33 cellular contexts compared by ENCODE assay signal in the genomic region with DNA sequence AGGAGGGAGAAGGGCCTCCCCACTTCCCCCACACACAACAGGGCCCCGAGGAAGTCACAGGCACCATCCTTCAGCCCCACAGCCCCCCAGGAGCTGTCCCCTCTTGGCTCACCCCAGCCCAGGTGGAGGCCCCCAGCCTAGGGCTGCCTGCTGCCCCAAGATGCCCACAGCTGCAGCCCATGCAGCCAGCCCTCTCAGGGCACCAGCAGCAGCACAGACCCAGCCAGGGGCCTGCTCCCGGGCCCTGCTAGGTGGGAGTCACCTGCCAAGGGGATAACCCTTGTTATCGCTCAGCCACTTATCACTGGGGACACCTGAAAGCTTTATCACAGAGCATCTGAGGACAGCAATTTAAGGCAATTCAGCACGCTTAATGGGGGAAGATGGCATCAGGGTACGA. TPM values are rescaled to one million over a fixed set of nuclear protein-coding genes. Genes with fewer than 3 reads are reported as not detected.
"Had no signal": no experiment of that assay in that cellular context is flagged by ENCODE, and none has a peak within 500 bp of the region (broad histone marks: within the 10 kb centered on the region; RNA-seq: fewer than 3 reads in every experiment).

No MANE protein-coding gene starts in this region.

- H3K4me1 ChIP-seq: esophagus muscularis mucosa, foreskin keratinocyte, gastrocnemius medialis, heart left ventricle had no signal

- H3K9me3 Mint-ChIP-seq: activated CD4-positive, alpha-beta memory T cell treated with anti-CD3 and anti-CD28 coated beads, Interleukin-2, amount 10 ng/mL, durations not matched to agents 7 days and 5 days; activated CD4-positive, alpha-beta T cell treated with anti-CD3 and anti-CD28 coated beads, Interleukin-2, amount 10 ng/mL, durations not matched to agents 7 days and 5 days; activated naive CD4-positive, alpha-beta T cell treated with anti-CD3 and anti-CD28 coated beads, Interleukin-2, amount 10 ng/mL, durations not matched to agents 7 days and 5 days; activated naive CD4-positive, alpha-beta T cell treated with anti-CD3 and anti-CD28 coated beads, Interleukin-2, amount 50 U/mL, for 72 hours; activated T-cell treated with anti-CD3 and anti-CD28 coated beads, Interleukin-2, amount 50 U/mL, for 24 hours; activated T-cell treated with anti-CD3 and anti-CD28 coated beads, Interleukin-2, amount 50 U/mL, for 72 hours; central memory CD8-positive, alpha-beta T cell; dendritic cell treated with granulocyte-macrophage colony-stimulating factor and Interleukin-4, amounts not matched to agents 40 ng/mL and 50 ng/mL, for 4 days; T-helper 2 cell treated with Interferon-gamma antibody and Interleukin-4, amounts not matched to agents 5 μg/mL and 100 μg/mL, for 36 hours had no signal

- H3K36me3 Mint-ChIP-seq: activated naive CD4-positive, alpha-beta T cell treated with anti-CD3 and anti-CD28 coated beads, Interleukin-2, amount 10 ng/mL, durations not matched to agents 7 days and 5 days; activated naive CD4-positive, alpha-beta T cell treated with anti-CD3 and anti-CD28 coated beads, Interleukin-2, amount 50 U/mL, for 72 hours; activated naive CD8-positive, alpha-beta T cell treated with anti-CD3 and anti-CD28 coated beads, Interleukin-2, amount 10 ng/mL, durations not matched to agents 7 days and 5 days had no signal

- H3K27ac Mint-ChIP-seq: activated CD4-positive, alpha-beta memory T cell treated with anti-CD3 and anti-CD28 coated beads, Interleukin-2, amount 10 ng/mL, durations not matched to agents 7 days and 5 days; activated CD4-positive, alpha-beta T cell treated with anti-CD3 and anti-CD28 coated beads, Interleukin-2, amount 10 ng/mL, durations not matched to agents 7 days and 5 days; activated naive CD4-positive, alpha-beta T cell treated with anti-CD3 and anti-CD28 coated beads, Interleukin-2, amount 10 ng/mL, durations not matched to agents 7 days and 5 days; activated naive CD4-positive, alpha-beta T cell treated with anti-CD3 and anti-CD28 coated beads, Interleukin-2, amount 50 U/mL, for 72 hours; activated naive CD8-positive, alpha-beta T cell treated with anti-CD3 and anti-CD28 coated beads, Interleukin-2, amount 10 ng/mL, durations not matched to agents 7 days and 5 days; activated T-cell treated with anti-CD3 and anti-CD28 coated beads, Interleukin-2, amount 50 U/mL, for 24 hours; activated T-cell treated with anti-CD3 and anti-CD28 coated beads, Interleukin-2, amount 50 U/mL, for 72 hours; dendritic cell treated with granulocyte-macrophage colony-stimulating factor and Interleukin-4, amounts not matched to agents 40 ng/mL and 50 ng/mL, for 4 days; T-helper 17 cell; T-helper 2 cell treated with Interferon-gamma antibody and Interleukin-4, amounts not matched to agents 5 μg/mL and 100 μg/mL, for 36 hours had no signal

- DNase-seq: activated CD4-positive, alpha-beta memory T cell treated with anti-CD3 and anti-CD28 coated beads, Interleukin-2, amount 10 ng/mL, durations not matched to agents 7 days and 5 days; activated CD4-positive, alpha-beta T cell treated with anti-CD3 and anti-CD28 coated beads for 1 hour; activated CD4-positive, alpha-beta T cell treated with anti-CD3 and anti-CD28 coated beads for 4 hours; activated CD4-positive, alpha-beta T cell treated with anti-CD3 and anti-CD28 coated beads, Interleukin-2, amount 10 ng/mL, durations not matched to agents 7 days and 5 days; activated CD4-positive, alpha-beta T cell treated with anti-CD3 and anti-CD28 coated beads, Interleukin-2, amount 50 U/mL, for 4 hours; activated CD8-positive, alpha-beta memory T cell treated with anti-CD3 and anti-CD28 coated beads, Interleukin-2, amount 50 U/mL, for 48 hours; activated gamma-delta T cell; activated naive CD4-positive, alpha-beta T cell; activated naive CD4-positive, alpha-beta T cell treated with anti-CD3 and anti-CD28 coated beads, Interleukin-2, amount 10 ng/mL, durations not matched to agents 7 days and 5 days; activated naive CD8-positive, alpha-beta T cell treated with anti-CD3 and anti-CD28 coated beads, Interleukin-2, amount 10 ng/mL, durations not matched to agents 7 days and 5 days; activated T-cell treated with anti-CD3 and anti-CD28 coated beads for 4 hours; activated T-cell treated with anti-CD3 and anti-CD28 coated beads, Interleukin-2, amount 50 U/mL, for 24 hours; activated T-cell treated with anti-CD3 and anti-CD28 coated beads, Interleukin-2, amount 50 U/mL, for 72 hours; amniotic stem cell; anterior cingulate cortex; brain microvascular endothelial cell; dorsolateral prefrontal cortex; effector memory CD4-positive, alpha-beta T cell; erythroblast; foreskin keratinocyte; gastrocnemius medialis; glutamatergic neuron; heart left ventricle; T-helper 17 cell; T1000 had no signal

- H3K4me3 Mint-ChIP-seq: activated CD4-positive, alpha-beta memory T cell treated with anti-CD3 and anti-CD28 coated beads, Interleukin-2, amount 10 ng/mL, durations not matched to agents 7 days and 5 days; activated CD4-positive, alpha-beta T cell treated with anti-CD3 and anti-CD28 coated beads, Interleukin-2, amount 10 ng/mL, durations not matched to agents 7 days and 5 days; activated naive CD4-positive, alpha-beta T cell treated with anti-CD3 and anti-CD28 coated beads, Interleukin-2, amount 10 ng/mL, durations not matched to agents 7 days and 5 days; activated naive CD8-positive, alpha-beta T cell treated with anti-CD3 and anti-CD28 coated beads, Interleukin-2, amount 10 ng/mL, durations not matched to agents 7 days and 5 days; activated T-cell treated with anti-CD3 and anti-CD28 coated beads, Interleukin-2, amount 50 U/mL, for 24 hours; activated T-cell treated with anti-CD3 and anti-CD28 coated beads, Interleukin-2, amount 50 U/mL, for 72 hours; central memory CD8-positive, alpha-beta T cell; dendritic cell treated with granulocyte-macrophage colony-stimulating factor and Interleukin-4, amounts not matched to agents 40 ng/mL and 50 ng/mL, for 4 days; T-helper 17 cell; T-helper 2 cell treated with Interferon-gamma antibody and Interleukin-4, amounts not matched to agents 5 μg/mL and 100 μg/mL, for 36 hours had no signal

- H3K4me3 ChIP-seq: coronary artery, dorsolateral prefrontal cortex, esophagus muscularis mucosa, gastrocnemius medialis, heart left ventricle had no signal

- H3K27ac ChIP-seq: brain microvascular endothelial cell, coronary artery, esophagus muscularis mucosa, foreskin keratinocyte, gastrocnemius medialis, heart left ventricle had no signal

- H3K9me3 ChIP-seq: gastrocnemius medialis had no signal

- H3K4me1 Mint-ChIP-seq: activated CD4-positive, alpha-beta T cell treated with anti-CD3 and anti-CD28 coated beads, Interleukin-2, amount 10 ng/mL, durations not matched to agents 7 days and 5 days; activated naive CD4-positive, alpha-beta T cell treated with anti-CD3 and anti-CD28 coated beads, Interleukin-2, amount 10 ng/mL, durations not matched to agents 7 days and 5 days; activated naive CD8-positive, alpha-beta T cell treated with anti-CD3 and anti-CD28 coated beads, Interleukin-2, amount 10 ng/mL, durations not matched to agents 7 days and 5 days; central memory CD8-positive, alpha-beta T cell had no signal

- ATAC-seq: activated naive CD4-positive, alpha-beta T cell treated with anti-CD3 and anti-CD28 coated beads, Interleukin-2, amount 50 U/mL, for 72 hours; activated T-cell treated with anti-CD3 and anti-CD28 coated beads, Interleukin-2, amount 50 U/mL, for 72 hours; foreskin keratinocyte; gastrocnemius medialis; heart left ventricle; T-helper 17 cell had no signal

- H3K36me3 ChIP-seq: brain microvascular endothelial cell, esophagus muscularis mucosa, gastrocnemius medialis, heart left ventricle had no signal

RNA-seq across cellular contexts. Expression of a gene that starts 55.0 kb away (rescaled TPM):
- total RNA-seq: activated CD4-positive, alpha-beta memory T cell treated with anti-CD3 and anti-CD28 coated beads, Interleukin-2, amount 10 ng/mL, durations not matched to agents 7 days and 5 days; activated CD4-positive, alpha-beta T cell treated with anti-CD3 and anti-CD28 coated beads, Interleukin-2, amount 10 ng/mL, durations not matched to agents 7 days and 5 days; bronchial epithelial cell; cardiac septum; esophagus muscularis mucosa; T-helper 17 cell had no signal
- polyA plus RNA-seq: heart left ventricle had no signal
